In genomic region chr17:77377836-77378235, GRCh38 we compare ENCODE assay signal across 14 cellular contexts.
DNase-seq lines count a peak whose midpoint lies in the region; ATAC-seq and TF ChIP-seq lines count a peak whose summit lies in the region.
"Had no signal": no experiment of that assay in that cellular context is flagged by ENCODE, and none has a peak within 500 bp of the region (broad histone marks: within the 10 kb centered on the region; RNA-seq: fewer than 3 reads in every experiment).

No MANE protein-coding gene starts in this region.

- no peaks in the 10 kb centered on the region for H3K27me3 ChIP-seq in right cardiac atrium (ENCODE audit: control insufficient read depth, insufficient read depth)
- H3K27me3 ChIP-seq in uterus: no peaks in the 10 kb centered on the region
- H3K27me3 ChIP-seq: dorsolateral prefrontal cortex, MG63 had no signal

- H3K4me1 Mint-ChIP-seq in brain: peaks cover 88% of the 10 kb centered on the region
- H3K4me1 Mint-ChIP-seq in nephron: peaks cover 73% of the 10 kb centered on the region

- DNase-seq in right cardiac atrium: no peak
- DNase-seq in cardiac septum (ENCODE audit: low spot score): no peak
- DNase-seq in uterus: no peak
- DNase-seq in stimulated activated CD4-positive, alpha-beta T cell treated with anti-CD3 and anti-CD28 coated beads, Interleukin-4, amount 100 ng/mL, for 4 hours: no peak
- no peak for DNase-seq in ureter (ENCODE audit: low spot score)
- no peak for DNase-seq in AG20443 (ENCODE audit: low spot score)
- DNase-seq: activated CD4-positive, alpha-beta T cell treated with anti-CD3 and anti-CD28 coated beads for 1 hour; activated naive CD4-positive, alpha-beta T cell treated with Interleukin-2 at 50 U/mL for 16 hours; dorsolateral prefrontal cortex; mesendoderm; MG63 had no signal

- H3K9me3 ChIP-seq in right cardiac atrium (ENCODE audit: control insufficient read depth, low read length): no peaks in the 10 kb centered on the region
- H3K9me3 ChIP-seq in uterus: no peaks in the 10 kb centered on the region
- H3K9me3 ChIP-seq: MG63 had no signal

- H3K27me3 Mint-ChIP-seq in brain (peaks cover 6% of the 10 kb centered on the region), nephron (ENCODE audit: low read depth) (no peaks in the 10 kb centered on the region)

- no peak for TF ChIP-seq POLR2A in uterus (IDR thresholded peaks at IDR 0.05)

- H3K27ac ChIP-seq in right cardiac atrium (ENCODE audit: low read length) (peak overlapping the region; percentile 32), uterus (peak overlapping the region; percentile 97 to 98)
- H3K27ac ChIP-seq: HL-60 had no signal

- H3K27ac Mint-ChIP-seq in brain (peak overlapping the region; percentile 74 to 99 (median 97)), nephron (peak overlapping the region; percentile 92 to 99 (median 95))

- H3K4me3 ChIP-seq in right cardiac atrium (ENCODE audit: low read length): no peak overlapping the region
- H3K4me3 ChIP-seq in uterus: no peak overlapping the region

- H3K4me3 Mint-ChIP-seq in brain: peak overlapping the region; percentile 31 to 97 (median 68)
- H3K4me3 Mint-ChIP-seq in nephron: peak overlapping the region in 2 of 3 experiments; percentile 21 to 100

- H3K9me3 Mint-ChIP-seq in brain: peaks cover 0 to 4% (median 0%) of the 10 kb centered on the region in 5 experiments
- no peaks in the 10 kb centered on the region for H3K9me3 Mint-ChIP-seq in nephron

- H3K36me3 Mint-ChIP-seq in brain (no peaks in the 10 kb centered on the region), nephron (ENCODE audit: low read depth) (no peaks in the 10 kb centered on the region)

- WGBS in right cardiac atrium: 79% methylated on average over 7 of the region's 7 CpGs

- no peaks in the 10 kb centered on the region for H3K36me3 ChIP-seq in uterus

- intact Hi-C loops in right cardiac atrium (cut with DNase I): no loop called here
- intact Hi-C loops in cardiac septum (cut with DNase I): no loop called here
- intact Hi-C loops in uterus (cut with DNase I; ENCODE audit: low total_unique reads): loop anchor here (5.0 kb wide), 1 partner anchor 44 kb away; no protein-coding TSS in a partner anchor

- H3K4me1 ChIP-seq in right cardiac atrium (ENCODE audit: control insufficient read depth, insufficient read depth, low read length) (peaks cover 36% of the 10 kb centered on the region), uterus (peaks cover 6 to 42% of the 10 kb centered on the region in 2 donors)

- no peak for ATAC-seq in right cardiac atrium

- no peak for TF ChIP-seq CTCF in brain (conservative IDR thresholded peaks at IDR 0.05)
- no peak for TF ChIP-seq CTCF in nephron (IDR thresholded peaks at IDR 0.05; ENCODE audit: unreplicated experiment in 3 of 3)
- TF ChIP-seq CTCF in uterus (IDR thresholded peaks at IDR 0.05): no peak
